In genomic region chr1:100458925-100459814, GRCh38 we compare ENCODE assay signal across 8 cellular contexts.
DNase-seq lines count a peak whose midpoint lies in the region; ATAC-seq, FAIRE-seq and TF ChIP-seq lines count a peak whose summit lies in the region.

No MANE protein-coding gene starts in this region.

- H3K79me2 ChIP-seq in H1 (ENCODE audit: control insufficient read depth in 1 of 2, insufficient read depth in 2 of 2, low read length in 2 of 2): no peaks in the 10 kb centered on the region

- no peaks in the 10 kb centered on the region for H3K23me2 ChIP-seq in H1 (ENCODE audit: low read depth, low read length)

- H3K14ac ChIP-seq in H1 (ENCODE audit: insufficient read length): no peak overlapping the region

- H2BK5ac ChIP-seq in H1 (ENCODE audit: low read depth, low read length): no peak overlapping the region

- H3K27ac ChIP-seq in CD8-positive, alpha-beta memory T cell (ENCODE audit: low read depth, low read length): no peak overlapping the region
- no peak overlapping the region for H3K27ac ChIP-seq in H1 (ENCODE audit: low read depth, low read length)

- H3K4me3 ChIP-seq in CD8-positive, alpha-beta memory T cell (ENCODE audit: low read length): no peak overlapping the region
- H3K4me3 ChIP-seq in H1 (ENCODE audit: extremely low read depth in 1 of 4, insufficient read depth in 2 of 4, low read depth in 3 of 4, low read length in 4 of 4): no peak overlapping the region

- no peaks in the 10 kb centered on the region for H3K79me1 ChIP-seq in H1 (ENCODE audit: low read depth, low read length)

- H3K23ac ChIP-seq in H1 (ENCODE audit: insufficient read length): no peak overlapping the region

- peaks cover 55 to 84% (median 72%) of the 10 kb centered on the region in 3 donors for H3K4me1 Mint-ChIP-seq in CD8-positive, alpha-beta memory T cell

- H2BK20ac ChIP-seq in H1 (ENCODE audit: low read length): no peak overlapping the region

- no peak overlapping the region for H2AK5ac ChIP-seq in H1 (ENCODE audit: low read depth, low read length)

- ATAC-seq in GM19397 (IDR thresholded peaks at IDR 0.05; ENCODE audit: unreplicated experiment) (peak; percentile 81), HG03520 (IDR thresholded peaks at IDR 0.05; ENCODE audit: unreplicated experiment) (peak; percentile 86)

- FAIRE-seq in H1 (lab: Jason Lieb, UNC): peak; percentile 100

- no peaks in the 10 kb centered on the region for H3K9me3 Mint-ChIP-seq in CD8-positive, alpha-beta memory T cell

- no peaks in the 10 kb centered on the region for H3K27me3 ChIP-seq in CD8-positive, alpha-beta memory T cell (ENCODE audit: insufficient read depth, low read length, poor library complexity, severe bottlenecking)
- H3K27me3 ChIP-seq in H1 (replicated peaks in 1 of 4; ENCODE audit: control insufficient read depth in 3 of 4, extremely low read depth in 1 of 4, insufficient read depth in 3 of 4, low read length in 3 of 4): no peaks in the 10 kb centered on the region

- H2BK15ac ChIP-seq in H1 (ENCODE audit: low read length): no peak overlapping the region

- H3K27me3 Mint-ChIP-seq in CD8-positive, alpha-beta memory T cell: peaks cover 0 to 2% of the 10 kb centered on the region in 2 donors

- H3K27ac Mint-ChIP-seq in CD8-positive, alpha-beta memory T cell: peak overlapping the region; percentile 35 to 96 (median 83)

- no peak overlapping the region for H3K4ac ChIP-seq in H1 (replicated peaks; ENCODE audit: insufficient read length, low read depth, low read length)

- CTCF ChIA-PET in CD8-positive, alpha-beta memory T cell (lab: Charles Lee): interaction anchor here (0.6 to 5.5 kb wide), 32 partner anchors 11 to 489 kb away, joined by 3 to 40 read pairs (median 4); partner anchors contain the start of genes CDC14A, DBT, RTCA and SASS6
- CTCF ChIA-PET in H1 (lab: Charles Lee; ENCODE audit: partially characterized antibody): interaction anchor here (0.6 to 9.3 kb wide), 61 partner anchors 9 to 693 kb away, joined by 3 to 68 read pairs (median 4); partner anchors contain the start of genes CDC14A, FRRS1 and RTCA

- DNase-seq in CD8-positive, alpha-beta memory T cell: peak; percentile 37 to 75 (median 54)
- DNase-seq in NCI-H526 treated with DMSO at 0.1 percent for 48 hours (lab: John Stamatoyannopoulos, UW): peak; percentile 53
- peak; percentile 73 to 79 for DNase-seq in activated CD4-positive, alpha-beta T cell treated with anti-CD3 and anti-CD28 coated beads, Interleukin-2, amount 50 U/mL, for 48 hours
- no peak for DNase-seq in H1 (ENCODE audit: low read depth in 1 of 2, low spot score in 2 of 2)
- DNase-seq in mucosa of gallbladder (ENCODE audit: low spot score): peak; percentile 79
- peak; percentile 42 for DNase-seq in stimulated activated CD8-positive, alpha-beta memory T cell treated with anti-CD3 and anti-CD28 coated beads, Interleukin-7, amount 100 ng/mL, for 24 hours (ENCODE audit: low read depth)

- H4K5ac ChIP-seq in H1 (ENCODE audit: insufficient read length, low read depth, low read length): no peak overlapping the region

- no peaks in the 10 kb centered on the region for H3K9me3 ChIP-seq in CD8-positive, alpha-beta memory T cell (ENCODE audit: low read length)
- H3K9me3 ChIP-seq in H1 (ENCODE audit: insufficient read depth in 2 of 2, low read depth in 1 of 2, low read length in 1 of 2): no peaks in the 10 kb centered on the region

- no peak for TF ChIP-seq EP300 in H1 (IDR thresholded peaks at IDR 0.05; ENCODE audit: borderline replicate concordance in 1 of 2, low read depth in 2 of 2, low read length in 2 of 2)

- no peak for TF ChIP-seq POLR2A in H1 (IDR thresholded peaks at IDR 0.05; ENCODE audit: control extremely low read depth in 1 of 2, low read depth in 2 of 2, low read length in 2 of 2)

- peaks cover 3 to 69% (median 20%) of the 10 kb centered on the region in 3 donors for H3K36me3 Mint-ChIP-seq in CD8-positive, alpha-beta memory T cell

- H2BK120ac ChIP-seq in H1 (replicated peaks; ENCODE audit: low read depth, low read length): no peak overlapping the region

- TF ChIP-seq CTCF in H1 (IDR thresholded peaks at IDR 0.05; ENCODE audit: control extremely low read depth in 1 of 3, insufficient read depth in 1 of 3, low read depth in 1 of 3, low read length in 3 of 3): peak; percentile 76 to 87 (median 78)

- H4K8ac ChIP-seq in H1 (ENCODE audit: extremely low read depth, insufficient read depth, low read length): no peak overlapping the region

- peak overlapping the region in 6 of 7 donors; percentile 2 to 49 (median 15) for H3K4me3 Mint-ChIP-seq in CD8-positive, alpha-beta memory T cell

- H3K4me1 ChIP-seq in CD8-positive, alpha-beta memory T cell (ENCODE audit: insufficient read depth, low read length): peaks cover 33% of the 10 kb centered on the region
- H3K4me1 ChIP-seq in H1 (replicated peaks in 1 of 4; ENCODE audit: control insufficient read depth in 3 of 4, insufficient read depth in 4 of 4, low read length in 3 of 4): peaks cover 13 to 32% (median 14%) of the 10 kb centered on the region in 4 experiments

- H3K4me2 ChIP-seq in H1 (ENCODE audit: insufficient read depth in 1 of 2, low read depth in 2 of 2, low read length in 2 of 2): no peak overlapping the region

- H4K20me1 ChIP-seq in H1 (replicated peaks in 1 of 2; ENCODE audit: control insufficient read depth in 1 of 2, insufficient read depth in 2 of 2, low read length in 2 of 2): no peaks in the 10 kb centered on the region

- POLR2A ChIA-PET in CD8-positive, alpha-beta memory T cell (lab: Charles Lee): interaction anchor here (1.0 kb wide), 1 partner anchor 19 kb away, joined by 3 read pairs; no protein-coding TSS in a partner anchor
- POLR2A ChIA-PET in H1 (lab: Charles Lee; ENCODE audit: partially characterized antibody): interaction anchor here (1.5 to 2.6 kb wide), 2 partner anchors 11 to 106 kb away, joined by 4 to 12 read pairs; partner anchors contain the start of gene CDC14A

- H3K56ac ChIP-seq in H1 (replicated peaks; ENCODE audit: insufficient read length, low read depth, low read length): no peak overlapping the region

- no peak overlapping the region for H2BK12ac ChIP-seq in H1 (ENCODE audit: low read depth, low read length)

- peak; percentile 97 for TF ChIP-seq RAD21 in H1 (IDR thresholded peaks at IDR 0.05 in 1 of 2, conservative IDR thresholded peaks at IDR 0.05 in 1 of 2; ENCODE audit: low read depth in 2 of 2, low read length in 2 of 2)

- no peak overlapping the region for H2AFZ ChIP-seq in H1 (ENCODE audit: low read length)

- H3K36me3 ChIP-seq in CD8-positive, alpha-beta memory T cell (ENCODE audit: insufficient read depth, low read length): peaks cover 12% of the 10 kb centered on the region
- H3K36me3 ChIP-seq in H1 (ENCODE audit: control insufficient read depth in 2 of 4, insufficient read depth in 4 of 4, low read length in 3 of 4): no peaks in the 10 kb centered on the region

- 42% methylated on average over 12 of the region's 12 CpGs; no CpG with 5 or more reads in 1 of the 2 experiments for WGBS in H1 (ENCODE audit: extremely low coverage in 1 of 2, insufficient coverage in 1 of 2, insufficient read length in 1 of 2, insufficient replicate concordance in 2 of 2, low coverage in 1 of 2, low lambda C conversion rate in 2 of 2, missing lambda C conversion rate in 1 of 2), 2 experiments

- no peak overlapping the region for H3K9ac ChIP-seq in H1 (replicated peaks in 1 of 4; ENCODE audit: extremely low read depth in 1 of 4, low read depth in 3 of 4, low read length in 3 of 4)

- H4K91ac ChIP-seq in H1 (replicated peaks; ENCODE audit: insufficient read length, low read length): no peak overlapping the region

- H3K18ac ChIP-seq in H1 (ENCODE audit: extremely low read depth, low read length): no peak overlapping the region

TF ChIP-seq in H1, 55 proteins besides CTCF, POLR2A, EP300 and RAD21:
- no peak for TF ChIP-seq JUN (IDR thresholded peaks at IDR 0.05; ENCODE audit: low read depth, low read length)
- TF ChIP-seq SRF (IDR thresholded peaks at IDR 0.05; ENCODE audit: low read depth, low read length): no peak
- no peak for TF ChIP-seq POLR2AphosphoS5 (IDR thresholded peaks at IDR 0.05; ENCODE audit: low read depth, low read length)
- no peak for TF ChIP-seq E2F6 (IDR thresholded peaks at IDR 0.05)
- 0 out of 2 replicates have a peak, but pooled peaks have one; percentile 27 for TF ChIP-seq MAFK (IDR thresholded peaks at IDR 0.05; ENCODE audit: low read depth, low read length)
- 0 out of 2 replicates have a peak, but pooled peaks have one; percentile 41 for TF ChIP-seq YY1 (IDR thresholded peaks at IDR 0.05; ENCODE audit: low read depth, low read length)
- TF ChIP-seq SUZ12 (IDR thresholded peaks at IDR 0.05; ENCODE audit: low read length): no peak
- no peak for TF ChIP-seq TEAD4 (IDR thresholded peaks at IDR 0.05; ENCODE audit: low read depth, low read length)
- no peak for TF ChIP-seq CBX8 (IDR thresholded peaks at IDR 0.05; ENCODE audit: borderline replicate concordance, low read depth, low read length)
- TF ChIP-seq MAX (IDR thresholded peaks at IDR 0.05): no peak
- no peak for TF ChIP-seq TBP (IDR thresholded peaks at IDR 0.05; ENCODE audit: low read depth, low read length)

Comparison
In these comparisons a context has a peak if more than half of its experiments do, and no peak if none do; other contexts are left out.
1. DNase-seq: peak in CD8-positive, alpha-beta memory T cell (5 of 5), NCI-H526 treated with DMSO at 0.1 percent for 48 hours (single experiment), activated CD4-positive, alpha-beta T cell treated with anti-CD3 and anti-CD28 coated beads, Interleukin-2, amount 50 U/mL, for 48 hours (2 of 2), mucosa of gallbladder (single experiment) and stimulated activated CD8-positive, alpha-beta memory T cell treated with anti-CD3 and anti-CD28 coated beads, Interleukin-7, amount 100 ng/mL, for 24 hours (single experiment); none in H1 (0 of 2).